8 cellular contexts compared by ENCODE assay signal in genomic region chr15:41022487-41023090, GRCh38.
A peak's percentile ranks its signal among the peaks of the same experiment; 100 is the strongest.
DNase-seq lines count a peak whose midpoint lies in the region; ATAC-seq and TF ChIP-seq lines count a peak whose summit lies in the region.

No MANE protein-coding gene starts in this region.

- peak; percentile 15 for DNase-seq in NCI-H2107 treated with DMSO at 0.1 percent for 48 hours (lab: John Stamatoyannopoulos, UW; ENCODE audit: unreplicated experiment)
- no peak for DNase-seq in NCI-H2107 (lab: John Stamatoyannopoulos, UW)
- peak; percentile 55 for DNase-seq in LHCN-M2 (ENCODE audit: low read depth)
- DNase-seq in WERI-Rb-1 = peak; percentile 47
- peak; percentile 55 for DNase-seq in ecto neural progenitor cell (ENCODE audit: low spot score)
- peak; percentile 67 for DNase-seq in medulla oblongata (ENCODE audit: extremely low spot score)
- no peak for DNase-seq in suprapubic skin (ENCODE audit: low spot score in 2 of 2)

- H3K4me3 ChIP-seq in WERI-Rb-1 (ENCODE audit: low read depth, low read length) (no peak overlapping the region), suprapubic skin (no peak overlapping the region)

- H3K27me3 ChIP-seq in WERI-Rb-1 (ENCODE audit: insufficient read depth, low read depth, severe bottlenecking) = no peaks in the 10 kb centered on the region
- H3K27me3 ChIP-seq in suprapubic skin = no peaks in the 10 kb centered on the region

- H3K36me3 ChIP-seq in WERI-Rb-1 = peaks cover 34% of the 10 kb centered on the region
- H3K36me3 ChIP-seq in suprapubic skin = peaks cover 43% of the 10 kb centered on the region

- ATAC-seq in GM18511 (IDR thresholded peaks at IDR 0.05; ENCODE audit: unreplicated experiment) = no peak

- H3K9me3 ChIP-seq in WERI-Rb-1 (ENCODE audit: severe bottlenecking) (no peaks in the 10 kb centered on the region), suprapubic skin (no peaks in the 10 kb centered on the region)

- WGBS in suprapubic skin = 50% methylated on average over 5 of the region's 5 CpGs

- TF ChIP-seq CTCF in WERI-Rb-1 (IDR thresholded peaks at IDR 0.05; ENCODE audit: low read depth, low read length) (peak; percentile 81), suprapubic skin (IDR thresholded peaks at IDR 0.05) (peak; percentile 13 to 55)

- TF ChIP-seq POLR2A in suprapubic skin (IDR thresholded peaks at IDR 0.05) = no peak

- H3K27ac ChIP-seq in WERI-Rb-1 = no peak overlapping the region
- no peak overlapping the region for H3K27ac ChIP-seq in suprapubic skin

- TF ChIP-seq EP300 in suprapubic skin (IDR thresholded peaks at IDR 0.05) = no peak

- H3K4me1 ChIP-seq in suprapubic skin = peaks cover 22% of the 10 kb centered on the region

Comparison
In these comparisons a context has a peak if more than half of its experiments do, and no peak if none do; other contexts are left out.
1. DNase-seq: peak in NCI-H2107 treated with DMSO at 0.1 percent for 48 hours (single experiment), LHCN-M2 (single experiment), WERI-Rb-1 (single experiment), ecto neural progenitor cell (single experiment) and medulla oblongata (single experiment); none in NCI-H2107 (single experiment) and suprapubic skin (0 of 2).